In genomic region chr3:180294282-180295027, GRCh38 we compare ENCODE assay signal across 25 cellular contexts.
"Had no signal": no experiment of that assay in that cellular context is flagged by ENCODE, and none has a peak within 500 bp of the region (broad histone marks: within the 10 kb centered on the region; RNA-seq: fewer than 3 reads in every experiment).

No MANE protein-coding gene starts in this region.

- ATAC-seq: gastroesophageal sphincter; left ventricle myocardium superior; naive thymus-derived CD8-positive, alpha-beta T cell had no signal

- H3K4me1 ChIP-seq: gastroesophageal sphincter, neural progenitor cell, prostate gland, right atrium auricular region, spleen, testis, uterus had no signal

- DNase-seq: activated CD4-positive, alpha-beta memory T cell treated with anti-CD3 and anti-CD28 coated beads for 36 hours; activated CD4-positive, alpha-beta T cell treated with anti-CD3 and anti-CD28 coated beads for 48 hours; activated CD4-positive, CD25-positive, alpha-beta regulatory T cell; activated naive CD4-positive, alpha-beta T cell treated with Interleukin-2 at 50 U/mL for 16 hours; activated naive CD8-positive, alpha-beta T cell treated with anti-CD3 and anti-CD28 coated beads for 36 hours; activated T-cell treated with anti-CD3 and anti-CD28 coated beads, Interleukin-2, amount 50 U/mL, for 48 hours; amygdala; cortex of kidney; endodermal cell; head of caudate nucleus; hypothalamus; left ventricle myocardium superior; mammary epithelial cell; naive thymus-derived CD8-positive, alpha-beta T cell; spleen; stimulated activated CD4-positive, alpha-beta T cell treated with anti-CD3 and anti-CD28 coated beads, Interleukin-4, amount 100 ng/mL, for 1 hour; stimulated activated naive CD4-positive, alpha-beta T cell; testis; trophoblast cell; uterus had no signal

- H3K27me3 ChIP-seq: cardiac muscle cell, gastroesophageal sphincter, neural progenitor cell, right atrium auricular region, spleen, testis, uterus had no signal

- H3K4me2 ChIP-seq: neural progenitor cell had no signal

- H3K9ac ChIP-seq: neural progenitor cell had no signal

- H3K9me3 ChIP-seq: gastroesophageal sphincter, prostate gland, right atrium auricular region, spleen, testis, uterus had no signal

- H2AFZ ChIP-seq: neural progenitor cell had no signal

- H3K4me3 ChIP-seq: cardiac muscle cell, gastroesophageal sphincter, neural progenitor cell, prostate gland, right atrium auricular region, spleen, testis, uterus had no signal

- H3K36me3 ChIP-seq: cardiac muscle cell, gastroesophageal sphincter, neural progenitor cell, prostate gland, right atrium auricular region, spleen, uterus had no signal

- H3K27ac ChIP-seq: cardiac muscle cell, gastroesophageal sphincter, neural progenitor cell, prostate gland, right atrium auricular region, spleen, testis, uterus had no signal
